Comparison of ENCODE assay signal across 1 cellular context in genomic region chr3:188006726-188007393, GRCh38.
TF ChIP-seq lines count a peak whose summit lies in the region.

No MANE protein-coding gene starts in this region.

TF ChIP-seq in H1, 55 proteins besides CTCF, POLR2A, EP300 and RAD21 (continued from another document):
- TF ChIP-seq, protein P1, sequence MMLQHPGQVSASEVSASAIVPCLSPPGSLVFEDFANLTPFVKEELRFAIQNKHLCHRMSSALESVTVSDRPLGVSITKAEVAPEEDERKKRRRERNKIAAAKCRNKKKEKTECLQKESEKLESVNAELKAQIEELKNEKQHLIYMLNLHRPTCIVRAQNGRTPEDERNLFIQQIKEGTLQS (IDR thresholded peaks at IDR 0.05; ENCODE audit: insufficient read depth, low read depth, low read length): no peak
